9 cellular contexts compared by ENCODE assay signal in genomic region chr2:237556773-237557632, GRCh38. TPM values are rescaled to one million over a fixed set of nuclear protein-coding genes. Genes with fewer than 3 reads are reported as not detected.
DNase-seq lines count a peak whose midpoint lies in the region; ATAC-seq, FAIRE-seq and TF ChIP-seq lines count a peak whose summit lies in the region.
"Had no signal": no experiment of that assay in that cellular context is flagged by ENCODE, and none has a peak within 500 bp of the region (broad histone marks: within the 10 kb centered on the region; RNA-seq: fewer than 3 reads in every experiment).

No MANE protein-coding gene starts in this region.

- peak; percentile 74 for DNase-seq in RPMI8226
- peak; percentile 41 for DNase-seq in stimulated activated CD4-positive, alpha-beta T cell treated with anti-CD3 and anti-CD28 coated beads, Interleukin-2, amount 100 ng/mL, for 4 hours (ENCODE audit: low read depth)
- DNase-seq in left ventricle myocardium inferior: no peak
- no peak for DNase-seq in NCI-H2227 treated with DMSO at 0.1 percent for 48 hours (lab: John Stamatoyannopoulos, UW)
- no peak for DNase-seq in lower leg skin (ENCODE audit: low spot score in 2 of 2)
- DNase-seq in small intestine: no peak

- intact Hi-C loops in left ventricle myocardium inferior (cut with micrococcal nuclease): no loop called here
- intact Hi-C loops in lower leg skin (cut with DNase I; ENCODE audit: low total_unique reads): no loop called here

- peaks cover 11% of the 10 kb centered on the region for H3K4me1 ChIP-seq in left ventricle myocardium inferior
- H3K4me1 ChIP-seq in small intestine (ENCODE audit: control insufficient read depth in 2 of 2, insufficient read depth in 1 of 2, low read depth in 1 of 2, low read length in 1 of 2): no peaks in the 10 kb centered on the region
- H3K4me1 ChIP-seq: ascending aorta had no signal

- H3K27ac ChIP-seq in left ventricle myocardium inferior (replicated peaks) (no peak overlapping the region), small intestine (ENCODE audit: low read depth in 1 of 2, low read length in 1 of 2) (no peak overlapping the region)
- H3K27ac ChIP-seq: ascending aorta had no signal

- no peak for TF ChIP-seq CTCF in left ventricle myocardium inferior (IDR thresholded peaks at IDR 0.05; ENCODE audit: borderline replicate concordance)
- TF ChIP-seq CTCF in lower leg skin (IDR thresholded peaks at IDR 0.05): no peak

- FAIRE-seq in small intestine (lab: Jason Lieb, UNC): no peak

- H3K9me3 ChIP-seq in left ventricle myocardium inferior (replicated peaks) (peaks cover 18% of the 10 kb centered on the region), small intestine (ENCODE audit: control insufficient read depth, low read depth) (no peaks in the 10 kb centered on the region)

- no peak for TF ChIP-seq POLR2A in lower leg skin (IDR thresholded peaks at IDR 0.05)

- WGBS in lower leg skin, 2 donors: 64 to 69% methylated on average over 11 of the region's 11 CpGs
- WGBS in small intestine, 3 donors: 48 to 60% (median 51%) methylated on average over 10 to 11 of the region's 11 CpGs

- ATAC-seq in GM19023 (IDR thresholded peaks at IDR 0.05; ENCODE audit: unreplicated experiment): peak; percentile 88
- ATAC-seq in HG02642 (IDR thresholded peaks at IDR 0.05; ENCODE audit: poor library complexity, unreplicated experiment): peak; percentile 91

- H3K4me3 ChIP-seq in left ventricle myocardium inferior (no peak overlapping the region), lower leg skin (ENCODE audit: low read depth, poor library complexity, severe bottlenecking) (no peak overlapping the region), small intestine (ENCODE audit: low read depth in 1 of 2, low read length in 2 of 2) (no peak overlapping the region)
- H3K4me3 ChIP-seq: ascending aorta had no signal

- H3K36me3 ChIP-seq in left ventricle myocardium inferior (peaks cover 35% of the 10 kb centered on the region), small intestine (ENCODE audit: control insufficient read depth in 2 of 2, insufficient read depth in 2 of 2, low read length in 2 of 2) (no peaks in the 10 kb centered on the region)
- H3K36me3 ChIP-seq: ascending aorta had no signal

- H3K27me3 ChIP-seq in left ventricle myocardium inferior (ENCODE audit: low read depth): no peaks in the 10 kb centered on the region
- peaks cover 0 to 2% of the 10 kb centered on the region in 2 donors for H3K27me3 ChIP-seq in small intestine (ENCODE audit: control insufficient read depth in 2 of 2, insufficient read depth in 2 of 2, low read length in 2 of 2)
- H3K27me3 ChIP-seq: ascending aorta had no signal

RNA-seq across cellular contexts. Expression of gene PRLH, which starts 9.4 kb away (rescaled TPM):
- total RNA-seq in left ventricle myocardium inferior: not detected
- total RNA-seq in lower leg skin: not detected
- polyA plus RNA-seq in small intestine: not detected
- total RNA-seq: ascending aorta had no signal

RNA-seq across cellular contexts. Expression of gene RAB17, which starts 33.5 kb away (rescaled TPM):
- total RNA-seq in left ventricle myocardium inferior (4.5 TPM), lower leg skin (1 to 10 TPM; 1.7 to 6.3 (median 2.8) TPM)
- 100 to 1,000 TPM in 2 of 3 donors, 10 to 100 TPM in 1; 52.8 to 613 (median 533) TPM for polyA plus RNA-seq in small intestine

Comparison
In these comparisons a context has a peak if more than half of its experiments do, and no peak if none do; other contexts are left out.
1. DNase-seq: peak in RPMI8226 (single experiment) and stimulated activated CD4-positive, alpha-beta T cell treated with anti-CD3 and anti-CD28 coated beads, Interleukin-2, amount 100 ng/mL, for 4 hours (single experiment); none in left ventricle myocardium inferior (single experiment), NCI-H2227 treated with DMSO at 0.1 percent for 48 hours (single experiment), lower leg skin (0 of 2) and small intestine (single experiment).